In genomic region chr15:99536422-99537033, GRCh38 we compare ENCODE assay signal across 12 cellular contexts. TPM values are rescaled to one million over a fixed set of nuclear protein-coding genes. Genes with fewer than 3 reads are reported as not detected.
DNase-seq lines count a peak whose midpoint lies in the region; ATAC-seq, FAIRE-seq and TF ChIP-seq lines count a peak whose summit lies in the region.
"Had no signal": no experiment of that assay in that cellular context is flagged by ENCODE, and none has a peak within 500 bp of the region (broad histone marks: within the 10 kb centered on the region; RNA-seq: fewer than 3 reads in every experiment).

No MANE protein-coding gene starts in this region.

- H3K27ac Mint-ChIP-seq in activated naive CD4-positive, alpha-beta T cell treated with anti-CD3 and anti-CD28 coated beads, Interleukin-2, amount 10 ng/mL, durations not matched to agents 7 days and 5 days = no peak overlapping the region
- H3K27ac Mint-ChIP-seq: activated naive CD4-positive, alpha-beta T cell treated with anti-CD3 and anti-CD28 coated beads, Interleukin-2, amount 50 U/mL, for 24 hours had no signal

- DNase-seq in C1 segment of cervical spinal cord (lab: John Stamatoyannopoulos, UW) (peak in 9 of 14 donors; percentile 10 to 81 (median 20)), SW 1271 (lab: John Stamatoyannopoulos, UW) (peak; percentile 70 to 82), foreskin fibroblast (peak; percentile 83 to 86), omental fat pad (ENCODE audit: low spot score) (no peak), small intestine (no peak)
- no peak for DNase-seq in effector CD8-positive, alpha-beta T cell (lab: John Stamatoyannopoulos, UW)
- no peak for DNase-seq in activated naive CD4-positive, alpha-beta T cell treated with anti-CD3 and anti-CD28 coated beads, Interleukin-2, amount 10 ng/mL, durations not matched to agents 7 days and 5 days
- DNase-seq: NCI-H1417 had no signal

- no peaks in the 10 kb centered on the region for H3K9me3 ChIP-seq in small intestine (ENCODE audit: control insufficient read depth, low read depth)

- no peaks in the 10 kb centered on the region for H3K4me1 Mint-ChIP-seq in activated naive CD4-positive, alpha-beta T cell treated with anti-CD3 and anti-CD28 coated beads, Interleukin-2, amount 10 ng/mL, durations not matched to agents 7 days and 5 days
- H3K4me1 Mint-ChIP-seq: activated naive CD4-positive, alpha-beta T cell treated with anti-CD3 and anti-CD28 coated beads, Interleukin-2, amount 50 U/mL, for 24 hours had no signal

- 72 to 81% (median 80%) methylated on average over 4 of the region's 4 CpGs for WGBS in small intestine, 3 donors

- H3K36me3 ChIP-seq in small intestine (ENCODE audit: control insufficient read depth in 2 of 2, insufficient read depth in 2 of 2, low read length in 2 of 2) = no peaks in the 10 kb centered on the region

- TF ChIP-seq CTCF in foreskin fibroblast (IDR thresholded peaks at IDR 0.05; ENCODE audit: low read depth, low read length) (no peak), omental fat pad (IDR thresholded peaks at IDR 0.05) (no peak)

- no peak overlapping the region for H3K27ac ChIP-seq in small intestine (ENCODE audit: low read depth in 1 of 2, low read length in 1 of 2)
- H3K27ac ChIP-seq: C4-2B had no signal

- no peaks in the 10 kb centered on the region for H3K9me3 Mint-ChIP-seq in activated naive CD4-positive, alpha-beta T cell treated with anti-CD3 and anti-CD28 coated beads, Interleukin-2, amount 10 ng/mL, durations not matched to agents 7 days and 5 days

- no peaks in the 10 kb centered on the region for H3K4me1 ChIP-seq in small intestine (ENCODE audit: control insufficient read depth in 2 of 2, insufficient read depth in 1 of 2, low read depth in 1 of 2, low read length in 1 of 2)

- no peaks in the 10 kb centered on the region for H3K36me3 Mint-ChIP-seq in activated naive CD4-positive, alpha-beta T cell treated with anti-CD3 and anti-CD28 coated beads, Interleukin-2, amount 10 ng/mL, durations not matched to agents 7 days and 5 days

- CTCF ChIA-PET in activated naive CD4-positive, alpha-beta T cell treated with anti-CD3 and anti-CD28 coated beads, Interleukin-2, amount 10 ng/mL, durations not matched to agents 7 days and 5 days (lab: Charles Lee) = no interaction called here

- no peak for FAIRE-seq in small intestine (lab: Jason Lieb, UNC)
- FAIRE-seq: islet of Langerhans had no signal

- ATAC-seq in omental fat pad (ENCODE audit: low FRiP score) (peak; percentile 48), HG03442 (IDR thresholded peaks at IDR 0.05; ENCODE audit: unreplicated experiment) (no peak)

- H3K27me3 ChIP-seq in small intestine (ENCODE audit: control insufficient read depth in 2 of 2, insufficient read depth in 2 of 2, low read length in 2 of 2) = no peaks in the 10 kb centered on the region

- H3K4me3 Mint-ChIP-seq in activated naive CD4-positive, alpha-beta T cell treated with anti-CD3 and anti-CD28 coated beads, Interleukin-2, amount 10 ng/mL, durations not matched to agents 7 days and 5 days = no peak overlapping the region
- H3K4me3 Mint-ChIP-seq: activated naive CD4-positive, alpha-beta T cell treated with anti-CD3 and anti-CD28 coated beads, Interleukin-2, amount 50 U/mL, for 24 hours had no signal

- H3K27me3 Mint-ChIP-seq in activated naive CD4-positive, alpha-beta T cell treated with anti-CD3 and anti-CD28 coated beads, Interleukin-2, amount 10 ng/mL, durations not matched to agents 7 days and 5 days = peaks cover 4% of the 10 kb centered on the region

- no peak overlapping the region for H3K4me3 ChIP-seq in foreskin fibroblast (ENCODE audit: low read depth in 1 of 2, low read length in 2 of 2)
- no peak overlapping the region for H3K4me3 ChIP-seq in small intestine (ENCODE audit: low read depth in 1 of 2, low read length in 2 of 2)

RNA-seq across cellular contexts. Expression of gene MEF2A, which starts 29.3 kb away (rescaled TPM):
- 10 to 100 TPM; 47.8 to 74.4 (median 54.0) TPM for total RNA-seq in omental fat pad
- 10 to 100 TPM; 11.2 to 12.7 (median 12.6) TPM for polyA plus RNA-seq in small intestine

Comparison
In these comparisons a context has a peak if more than half of its experiments do, and no peak if none do; other contexts are left out.
1. DNase-seq: peak in C1 segment of cervical spinal cord (9 of 14), SW 1271 (2 of 2) and foreskin fibroblast (2 of 2); none in omental fat pad (single experiment), effector CD8-positive, alpha-beta T cell (single experiment), activated naive CD4-positive, alpha-beta T cell treated with anti-CD3 and anti-CD28 coated beads, Interleukin-2, amount 10 ng/mL, durations not matched to agents 7 days and 5 days (single experiment) and small intestine (single experiment).